Comparison of ENCODE assay signal across 20 cellular contexts in the genomic region with DNA sequence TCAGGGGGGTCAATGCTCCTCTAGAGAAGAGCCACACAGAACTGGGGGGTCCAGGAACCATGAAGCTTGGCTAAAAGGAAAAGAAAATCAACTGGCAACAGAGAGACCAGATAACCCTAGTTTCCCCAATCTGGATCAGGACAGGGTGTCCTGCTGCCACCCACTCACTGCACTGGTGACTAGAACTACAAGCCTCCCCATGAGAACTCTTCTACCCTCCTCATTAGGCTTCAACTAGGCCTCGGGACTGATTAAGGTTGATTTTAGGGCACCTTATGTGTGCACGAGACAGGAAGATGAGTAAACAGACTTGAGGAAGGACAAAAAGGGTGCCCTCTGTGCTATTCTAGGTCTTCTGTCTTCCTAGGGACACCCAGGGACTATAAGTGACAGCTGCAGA. TPM values are rescaled to one million over a fixed set of nuclear protein-coding genes. Genes with fewer than 3 reads are reported as not detected.
DNase-seq lines count a peak whose midpoint lies in the region; ATAC-seq and TF ChIP-seq lines count a peak whose summit lies in the region.
"Had no signal": no experiment of that assay in that cellular context is flagged by ENCODE, and none has a peak within 500 bp of the region (broad histone marks: within the 10 kb centered on the region; RNA-seq: fewer than 3 reads in every experiment).

No MANE protein-coding gene starts in this region.

- no peak overlapping the region for H3K4me3 Mint-ChIP-seq in natural killer cell
- no peak overlapping the region for H3K4me3 Mint-ChIP-seq in natural killer cell treated with Interleukin-12 subunit alpha and Interleukin-12 subunit beta and Interleukin-15 and Interleukin-18, amount 100 ng/mL, for 72 hours
- H3K4me3 Mint-ChIP-seq in central memory CD8-positive, alpha-beta T cell: no peak overlapping the region
- H3K4me3 Mint-ChIP-seq in nephron progenitor cell: no peak overlapping the region

- H3K36me3 Mint-ChIP-seq in natural killer cell: peaks cover 7% of the 10 kb centered on the region
- peaks cover 18% of the 10 kb centered on the region for H3K36me3 Mint-ChIP-seq in natural killer cell treated with Interleukin-12 subunit alpha and Interleukin-12 subunit beta and Interleukin-15 and Interleukin-18, amount 100 ng/mL, for 72 hours
- peaks cover 20% of the 10 kb centered on the region for H3K36me3 Mint-ChIP-seq in central memory CD8-positive, alpha-beta T cell (ENCODE audit: insufficient read depth)
- peaks cover 25% of the 10 kb centered on the region for H3K36me3 Mint-ChIP-seq in nephron progenitor cell (ENCODE audit: low read depth)

- in situ Hi-C loops in GM13977 (cut with MboI; ENCODE audit: low pct_unique_long_range_greater_than_20kb, low sequenced_read_pairs, unreplicated experiment): no loop called here

- H3K27ac Mint-ChIP-seq in natural killer cell (peak overlapping the region; percentile 96 to 98), nephron progenitor cell (peak overlapping the region; percentile 55)
- peak overlapping the region in 1 of 2 donors; percentile 86 for H3K27ac Mint-ChIP-seq in natural killer cell treated with Interleukin-12 subunit alpha and Interleukin-12 subunit beta and Interleukin-15 and Interleukin-18, amount 100 ng/mL, for 72 hours
- peak overlapping the region; percentile 93 for H3K27ac Mint-ChIP-seq in central memory CD8-positive, alpha-beta T cell (ENCODE audit: low read depth)
- H3K27ac Mint-ChIP-seq: activated naive CD8-positive, alpha-beta T cell treated with anti-CD3 and anti-CD28 coated beads, Interleukin-2, amount 50 U/mL, for 24 hours had no signal

- intact Hi-C loops in natural killer cell (cut with micrococcal nuclease): no loop called here

- H3K4me1 Mint-ChIP-seq in natural killer cell: peaks cover 38 to 45% of the 10 kb centered on the region in 2 donors
- peaks cover 38 to 56% of the 10 kb centered on the region in 2 donors for H3K4me1 Mint-ChIP-seq in natural killer cell treated with Interleukin-12 subunit alpha and Interleukin-12 subunit beta and Interleukin-15 and Interleukin-18, amount 100 ng/mL, for 72 hours (ENCODE audit: low read depth in 2 of 2)
- H3K4me1 Mint-ChIP-seq in central memory CD8-positive, alpha-beta T cell: peaks cover 31% of the 10 kb centered on the region
- H3K4me1 Mint-ChIP-seq in nephron progenitor cell: peaks cover 45% of the 10 kb centered on the region

- DNase-seq in natural killer cell (no peak), nephron progenitor cell (no peak), NCI-H1417 (lab: John Stamatoyannopoulos, UW) (no peak), NCI-H1930 (lab: John Stamatoyannopoulos, UW) (no peak), GM13977 (ENCODE audit: low spot score) (no peak), mesenteric fat pad (ENCODE audit: low spot score) (no peak)
- DNase-seq in natural killer cell treated with Interleukin-12 subunit alpha and Interleukin-12 subunit beta and Interleukin-15 and Interleukin-18, amount 100 ng/mL, for 72 hours (ENCODE audit: low spot score): no peak
- DNase-seq in central memory CD8-positive, alpha-beta T cell (ENCODE audit: low spot score in 2 of 2): no peak
- DNase-seq: activated CD4-positive, CD25-positive, alpha-beta regulatory T cell; activated naive CD8-positive, alpha-beta T cell treated with anti-CD3 and anti-CD28 coated beads, Interleukin-2, amount 50 U/mL, for 24 hours; CD8-positive, alpha-beta T cell; HCEC 1CT; hippocampal formation; NCI-H1048; NCI-H2081; NCI-H446 treated with DMSO at 0.1 percent for 48 hours; NK-92 treated with Interleukin-12 subunit alpha and Interleukin-12 subunit beta, amount 100 ng/mL, for 24 hours; stimulated activated CD4-positive, alpha-beta T cell treated with anti-CD3 and anti-CD28 coated beads, Interleukin-15, amount 100 ng/mL, for 24 hours; substantia nigra; T1000 had no signal

- H3K27me3 Mint-ChIP-seq in natural killer cell (ENCODE audit: low read depth in 2 of 2) (peaks cover 9 to 13% of the 10 kb centered on the region in 2 donors), nephron progenitor cell (ENCODE audit: low read depth, poor library complexity) (peaks cover 5% of the 10 kb centered on the region)
- H3K27me3 Mint-ChIP-seq in natural killer cell treated with Interleukin-12 subunit alpha and Interleukin-12 subunit beta and Interleukin-15 and Interleukin-18, amount 100 ng/mL, for 72 hours: peaks cover 0 to 11% of the 10 kb centered on the region in 2 donors
- peaks cover 29% of the 10 kb centered on the region for H3K27me3 Mint-ChIP-seq in central memory CD8-positive, alpha-beta T cell
- H3K27me3 Mint-ChIP-seq: activated naive CD8-positive, alpha-beta T cell treated with anti-CD3 and anti-CD28 coated beads, Interleukin-2, amount 50 U/mL, for 24 hours had no signal

- TF ChIP-seq CTCF in natural killer cell (IDR thresholded peaks at IDR 0.05): no peak
- TF ChIP-seq CTCF in nephron progenitor cell (IDR thresholded peaks at IDR 0.05): no peak
- TF ChIP-seq CTCF in GM13977 (IDR thresholded peaks at IDR 0.05; ENCODE audit: extremely low read depth, insufficient read depth, missing control alignments): no peak

- ATAC-seq in natural killer cell: no peak
- ATAC-seq in natural killer cell treated with Interleukin-12 subunit alpha and Interleukin-12 subunit beta and Interleukin-15 and Interleukin-18, amount 100 ng/mL, for 72 hours: no peak
- ATAC-seq in central memory CD8-positive, alpha-beta T cell (replicated peaks; ENCODE audit: extremely low read depth, poor library complexity, severe bottlenecking): no peak
- ATAC-seq: activated naive CD8-positive, alpha-beta T cell treated with anti-CD3 and anti-CD28 coated beads, Interleukin-2, amount 50 U/mL, for 24 hours; CD8-positive, alpha-beta T cell had no signal

- H3K9me3 Mint-ChIP-seq in natural killer cell (no peaks in the 10 kb centered on the region), nephron progenitor cell (no peaks in the 10 kb centered on the region)
- H3K9me3 Mint-ChIP-seq in natural killer cell treated with Interleukin-12 subunit alpha and Interleukin-12 subunit beta and Interleukin-15 and Interleukin-18, amount 100 ng/mL, for 72 hours: no peaks in the 10 kb centered on the region
- H3K9me3 Mint-ChIP-seq in central memory CD8-positive, alpha-beta T cell: no peaks in the 10 kb centered on the region
- H3K9me3 Mint-ChIP-seq: activated naive CD8-positive, alpha-beta T cell treated with anti-CD3 and anti-CD28 coated beads, Interleukin-2, amount 50 U/mL, for 24 hours; CD8-positive, alpha-beta T cell had no signal

RNA-seq across cellular contexts. Expression of gene SF3B4, which starts 2.2 kb away (rescaled TPM):
- total RNA-seq in natural killer cell: 10 to 100 TPM; 67.3 to 73.7 (median 68.5) TPM
- 100 to 1,000 TPM in 1 of 2 donors, 10 to 100 TPM in 1; 85.2 to 118 TPM for total RNA-seq in natural killer cell treated with Interleukin-12 subunit alpha and Interleukin-12 subunit beta and Interleukin-15 and Interleukin-18, amount 100 ng/mL, for 72 hours
- total RNA-seq in mesenteric fat pad: 47.9 TPM

RNA-seq across cellular contexts. Expression of gene MTMR11, which starts 6.8 kb away (rescaled TPM):
- 1 to 10 TPM; 1.8 to 3.0 (median 2.9) TPM for total RNA-seq in natural killer cell
- 1 to 10 TPM; 2.6 to 5.6 TPM for total RNA-seq in natural killer cell treated with Interleukin-12 subunit alpha and Interleukin-12 subunit beta and Interleukin-15 and Interleukin-18, amount 100 ng/mL, for 72 hours
- 2.2 TPM for total RNA-seq in mesenteric fat pad

RNA-seq across cellular contexts. Expression of gene SV2A, which starts 12.2 kb away (rescaled TPM):
- total RNA-seq in natural killer cell: 1 to 10 TPM in 2 of 3 donors, under 1 TPM in 1; 0.73 to 3.9 (median 1.3) TPM
- 1 to 10 TPM; 1.4 to 7.4 TPM for total RNA-seq in natural killer cell treated with Interleukin-12 subunit alpha and Interleukin-12 subunit beta and Interleukin-15 and Interleukin-18, amount 100 ng/mL, for 72 hours
- 2.0 TPM for total RNA-seq in mesenteric fat pad

RNA-seq across cellular contexts. Expression of gene BOLA1, which starts 30.5 kb away (rescaled TPM):
- total RNA-seq in natural killer cell (1 to 10 TPM; 7.0 to 8.3 (median 7.9) TPM), mesenteric fat pad (16.1 TPM)
- total RNA-seq in natural killer cell treated with Interleukin-12 subunit alpha and Interleukin-12 subunit beta and Interleukin-15 and Interleukin-18, amount 100 ng/mL, for 72 hours: 10 to 100 TPM; 13.9 to 16.2 TPM
